9 cellular contexts compared by ENCODE assay signal in the genomic region with DNA sequence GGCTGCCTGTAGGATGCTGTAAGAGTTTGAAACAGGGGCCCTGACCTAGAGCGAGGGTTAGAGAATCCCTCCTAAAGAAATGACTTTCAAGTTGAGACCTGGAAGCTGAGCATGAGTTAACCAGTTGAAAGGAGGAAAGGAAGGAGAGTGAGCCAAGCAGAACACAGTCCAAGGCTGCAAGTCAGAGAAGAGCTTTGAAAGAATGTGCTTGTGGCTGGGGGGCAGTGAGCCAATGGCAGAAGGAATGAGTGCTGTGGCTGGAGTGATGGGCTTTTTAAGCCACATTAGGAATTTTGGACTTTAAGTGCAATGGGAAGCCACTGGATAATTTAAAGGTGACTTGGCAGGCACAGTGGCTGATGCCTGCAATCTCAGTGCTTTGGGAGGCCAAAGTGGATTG. TPM values are rescaled to one million over a fixed set of nuclear protein-coding genes. Genes with fewer than 3 reads are reported as not detected.
DNase-seq lines count a peak whose midpoint lies in the region; ATAC-seq and TF ChIP-seq lines count a peak whose summit lies in the region.
"Had no signal": no experiment of that assay in that cellular context is flagged by ENCODE, and none has a peak within 500 bp of the region (broad histone marks: within the 10 kb centered on the region; RNA-seq: fewer than 3 reads in every experiment).

No MANE protein-coding gene starts in this region.

- H3K9me3 Mint-ChIP-seq in IgD-negative memory B cell (no peaks in the 10 kb centered on the region), nephron (no peaks in the 10 kb centered on the region)
- no peaks in the 10 kb centered on the region for H3K9me3 Mint-ChIP-seq in central memory CD8-positive, alpha-beta T cell

- CTCF ChIA-PET in BJ (lab: Yijun Ruan, JAX) = interaction anchor here (0.6 to 3.7 kb wide), 5 partner anchors 20 to 362 kb away, joined by 3 to 16 read pairs (median 4); no protein-coding TSS in a partner anchor

- H3K4me3 Mint-ChIP-seq in IgD-negative memory B cell (peak overlapping the region in 1 of 4 donors; percentile 25), nephron (peak overlapping the region in 1 of 3 experiments; percentile 19)
- peak overlapping the region; percentile 31 for H3K4me3 Mint-ChIP-seq in central memory CD8-positive, alpha-beta T cell

- H3K27me3 ChIP-seq in BJ (ENCODE audit: control insufficient read depth, insufficient read depth, low read length) = no peaks in the 10 kb centered on the region

- H3K27ac Mint-ChIP-seq in IgD-negative memory B cell (peak overlapping the region; percentile 64 to 96 (median 73)), nephron (peak overlapping the region; percentile 32 to 72 (median 55))
- no peak overlapping the region for H3K27ac Mint-ChIP-seq in central memory CD8-positive, alpha-beta T cell (ENCODE audit: low read depth)

- peak overlapping the region; percentile 30 for H3K4me3 ChIP-seq in BJ (ENCODE audit: low read depth, low read length)

- no peak for ATAC-seq in central memory CD8-positive, alpha-beta T cell (replicated peaks; ENCODE audit: extremely low read depth, poor library complexity, severe bottlenecking)
- ATAC-seq in GM19463 (IDR thresholded peaks at IDR 0.05; ENCODE audit: unreplicated experiment) (no peak), HG02610 (IDR thresholded peaks at IDR 0.05; ENCODE audit: unreplicated experiment) (no peak)

- H3K36me3 Mint-ChIP-seq in IgD-negative memory B cell (no peaks in the 10 kb centered on the region), nephron (ENCODE audit: low read depth) (no peaks in the 10 kb centered on the region)
- no peaks in the 10 kb centered on the region for H3K36me3 Mint-ChIP-seq in central memory CD8-positive, alpha-beta T cell (ENCODE audit: insufficient read depth)

- POLR2A ChIA-PET in BJ (lab: Charles Lee) = interaction anchor here (0.9 to 1.5 kb wide), 4 partner anchors 9 to 13 kb away, joined by 3 to 24 read pairs (median 4); no protein-coding TSS in a partner anchor

- TF ChIP-seq CTCF in BJ (IDR thresholded peaks at IDR 0.05; ENCODE audit: insufficient read depth, low read depth, low read length) (no peak), nephron (IDR thresholded peaks at IDR 0.05; ENCODE audit: unreplicated experiment in 3 of 3) (no peak)

- H3K36me3 ChIP-seq in BJ (ENCODE audit: control insufficient read depth, insufficient read depth, low read length) = no peaks in the 10 kb centered on the region

- H3K4me1 Mint-ChIP-seq in IgD-negative memory B cell = peaks cover 10 to 21% (median 15%) of the 10 kb centered on the region in 3 donors
- H3K4me1 Mint-ChIP-seq in central memory CD8-positive, alpha-beta T cell = peaks cover 32% of the 10 kb centered on the region
- H3K4me1 Mint-ChIP-seq in nephron = peaks cover 46% of the 10 kb centered on the region

- H3K27me3 Mint-ChIP-seq in IgD-negative memory B cell = no peaks in the 10 kb centered on the region
- no peaks in the 10 kb centered on the region for H3K27me3 Mint-ChIP-seq in central memory CD8-positive, alpha-beta T cell
- H3K27me3 Mint-ChIP-seq in nephron (ENCODE audit: low read depth) = no peaks in the 10 kb centered on the region

- DNase-seq in BJ (ENCODE audit: low read depth) = peak; percentile 51
- no peak for DNase-seq in central memory CD8-positive, alpha-beta T cell (ENCODE audit: low spot score in 2 of 2)
- DNase-seq in mucosa of gallbladder (ENCODE audit: low spot score) = no peak
- DNase-seq in retina = no peak
- DNase-seq: activated CD4-positive, alpha-beta T cell treated with anti-CD3 and anti-CD28 coated beads for 4 hours had no signal

RNA-seq across cellular contexts. Expression of gene CDKN1B, which starts 18.1 kb away (rescaled TPM):
- polyA plus RNA-seq in BJ (2011; rRNA removed) = 19.7 and 21.7 TPM in 2 replicates
- polyA minus RNA-seq in BJ (2011; rRNA and poly(A)+ RNA removed) = 11.6 and 17.5 TPM in 2 replicates
- polyA plus RNA-seq in IgD-negative memory B cell = 12.5 TPM
- 63.0 TPM for total RNA-seq in mucosa of gallbladder

RNA-seq across cellular contexts. Expression of gene GPR19, which starts 39.3 kb away (rescaled TPM):
- polyA plus RNA-seq in BJ (2011; rRNA removed) (0.42 and 0.60 TPM in 2 replicates), IgD-negative memory B cell (0.36 TPM)
- 0.21 and 0.57 TPM in 2 replicates for polyA minus RNA-seq in BJ (2011; rRNA and poly(A)+ RNA removed)
- total RNA-seq in mucosa of gallbladder = 0.26 TPM

RNA-seq across cellular contexts. Expression of gene APOLD1, which starts 50.2 kb away (rescaled TPM):
- polyA plus RNA-seq in BJ (2011; rRNA removed) (7.2 and 8.7 TPM in 2 replicates), IgD-negative memory B cell (0.23 TPM)
- 6.0 and 7.0 TPM in 2 replicates for polyA minus RNA-seq in BJ (2011; rRNA and poly(A)+ RNA removed)
- 8.0 TPM for total RNA-seq in mucosa of gallbladder
